ENCODE assay signal across 9 cellular contexts in the genomic region with DNA sequence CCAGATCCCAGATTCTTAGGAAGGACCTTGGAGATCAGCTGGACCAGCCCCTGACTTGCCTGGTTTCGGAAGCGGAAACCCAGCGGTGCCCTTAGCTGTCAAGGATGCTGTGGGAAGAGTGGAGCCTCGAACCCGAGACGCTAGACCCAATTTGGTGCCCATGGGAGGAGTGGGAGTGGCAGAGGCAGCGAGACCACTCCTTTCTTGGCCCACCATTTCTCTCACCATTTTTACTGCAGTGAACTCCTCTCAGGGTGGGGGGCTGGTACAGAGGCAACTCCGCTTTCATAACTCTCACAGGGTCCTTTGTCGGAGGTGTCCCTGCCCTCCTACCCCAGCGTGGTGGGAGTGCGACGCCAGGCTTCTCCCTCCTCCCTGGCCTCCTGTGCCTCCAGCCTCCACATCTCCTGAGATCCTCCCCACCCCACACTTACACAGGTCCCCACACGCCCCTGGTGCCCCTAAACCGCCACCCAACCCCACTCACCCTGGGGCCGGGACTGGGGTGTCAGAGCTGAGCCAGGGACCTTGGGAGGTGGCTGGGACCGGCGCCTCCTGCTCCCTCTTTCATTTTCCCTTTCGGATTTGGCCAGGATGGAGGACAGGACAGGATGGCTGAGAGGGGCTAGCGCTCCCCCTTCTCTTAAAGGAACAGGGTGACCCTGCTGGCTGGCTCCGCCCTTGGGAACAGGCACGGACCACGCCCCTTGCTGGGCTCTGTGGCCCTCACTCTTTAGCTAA. TPM values are rescaled to one million over a fixed set of nuclear protein-coding genes. Genes with fewer than 3 reads are reported as not detected.
DNase-seq lines count a peak whose midpoint lies in the region; ATAC-seq and TF ChIP-seq lines count a peak whose summit lies in the region.
"Had no signal": no experiment of that assay in that cellular context is flagged by ENCODE, and none has a peak within 500 bp of the region (broad histone marks: within the 10 kb centered on the region; RNA-seq: fewer than 3 reads in every experiment).

A gene with protein sequence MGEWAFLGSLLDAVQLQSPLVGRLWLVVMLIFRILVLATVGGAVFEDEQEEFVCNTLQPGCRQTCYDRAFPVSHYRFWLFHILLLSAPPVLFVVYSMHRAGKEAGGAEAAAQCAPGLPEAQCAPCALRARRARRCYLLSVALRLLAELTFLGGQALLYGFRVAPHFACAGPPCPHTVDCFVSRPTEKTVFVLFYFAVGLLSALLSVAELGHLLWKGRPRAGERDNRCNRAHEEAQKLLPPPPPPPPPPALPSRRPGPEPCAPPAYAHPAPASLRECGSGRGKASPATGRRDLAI (minus strand): TSS at position 617 of the 741 bp plus-strand sequence. CDS start 922 bp downstream, outside the sequence.

- H2AFZ ChIP-seq in hepatocyte: peak within 1 kb of the TSS; percentile 89

- peaks cover 10% of the 10 kb centered on the region for H3K27me3 ChIP-seq in hepatocyte
- peaks cover 0 to 13% (median 3%) of the 10 kb centered on the region in 3 donors for H3K27me3 ChIP-seq in skeletal muscle tissue (ENCODE audit: control insufficient read depth in 3 of 3, insufficient read depth in 3 of 3, low read length in 3 of 3)

- no peaks in the 10 kb centered on the region for H3K9me2 ChIP-seq in hepatocyte (replicated peaks; ENCODE audit: insufficient read depth)

- peaks cover 21% of the 10 kb centered on the region for H3K27me3 Mint-ChIP-seq in activated CD4-positive, alpha-beta memory T cell treated with anti-CD3 and anti-CD28 coated beads, Interleukin-2, amount 10 ng/mL, durations not matched to agents 7 days and 5 days

- H3K9me3 ChIP-seq in hepatocyte (ENCODE audit: low read depth) (no peaks in the 10 kb centered on the region), skeletal muscle tissue (ENCODE audit: control insufficient read depth in 3 of 3, low read length in 3 of 3) (no peaks in the 10 kb centered on the region)

- ATAC-seq in HG03097 (IDR thresholded peaks at IDR 0.05; ENCODE audit: low FRiP score, unreplicated experiment): no peak
- ATAC-seq in HG02884 (IDR thresholded peaks at IDR 0.05; ENCODE audit: unreplicated experiment): no peak
- no peak for ATAC-seq in GM19023 (IDR thresholded peaks at IDR 0.05; ENCODE audit: unreplicated experiment)

- DNase-seq in GM12865 (ENCODE audit: low read depth) (no peak), hepatocyte (ENCODE audit: low spot score) (no peak), islet precursor cell (no peak)
- DNase-seq in activated CD4-positive, alpha-beta memory T cell treated with anti-CD3 and anti-CD28 coated beads, Interleukin-2, amount 10 ng/mL, durations not matched to agents 7 days and 5 days: no peak

- H3K4me1 Mint-ChIP-seq in activated CD4-positive, alpha-beta memory T cell treated with anti-CD3 and anti-CD28 coated beads, Interleukin-2, amount 10 ng/mL, durations not matched to agents 7 days and 5 days: peaks cover 14% of the 10 kb centered on the region

- no peaks in the 10 kb centered on the region for H3K9me3 Mint-ChIP-seq in activated CD4-positive, alpha-beta memory T cell treated with anti-CD3 and anti-CD28 coated beads, Interleukin-2, amount 10 ng/mL, durations not matched to agents 7 days and 5 days

- H3K27ac ChIP-seq in hepatocyte (no peak within 1 kb of the TSS), skeletal muscle tissue (ENCODE audit: low read depth, low read length) (no peak within 1 kb of the TSS)

- peak within 1 kb of the TSS; percentile 55 for H3K4me3 ChIP-seq in GM12865 (ENCODE audit: low read depth, low read length)
- H3K4me3 ChIP-seq in hepatocyte: peak within 1 kb of the TSS; percentile 58
- peak within 1 kb of the TSS; percentile 59 to 71 (median 71) for H3K4me3 ChIP-seq in skeletal muscle tissue (ENCODE audit: low read length in 3 of 3)

- H3K36me3 ChIP-seq in hepatocyte (replicated peaks; ENCODE audit: insufficient read depth, low read depth): no peaks in the 10 kb centered on the region
- no peaks in the 10 kb centered on the region for H3K36me3 ChIP-seq in skeletal muscle tissue (ENCODE audit: control insufficient read depth in 3 of 3, insufficient read depth in 3 of 3, low read length in 3 of 3)

- peak within 1 kb of the TSS; percentile 71 for H3K4me3 Mint-ChIP-seq in activated CD4-positive, alpha-beta memory T cell treated with anti-CD3 and anti-CD28 coated beads, Interleukin-2, amount 10 ng/mL, durations not matched to agents 7 days and 5 days

- WGBS in hepatocyte (ENCODE audit: low lambda C conversion rate, missing lambda C conversion rate): 63% methylated on average over 22 of the region's 22 CpGs

- CTCF ChIA-PET in activated CD4-positive, alpha-beta memory T cell treated with anti-CD3 and anti-CD28 coated beads, Interleukin-2, amount 10 ng/mL, durations not matched to agents 7 days and 5 days (lab: Charles Lee): interaction anchor here (0.7 to 1.5 kb wide), 4 partner anchors 169 to 198 kb away, joined by 3 to 11 read pairs (median 5); no protein-coding TSS in a partner anchor

- peak within 1 kb of the TSS; percentile 99 for H3K4me2 ChIP-seq in hepatocyte

- peak within 1 kb of the TSS in 2 of 3 donors; percentile 51 to 70 for H3K9ac ChIP-seq in skeletal muscle tissue (ENCODE audit: low read depth in 1 of 3, low read length in 3 of 3)

- H3K79me2 ChIP-seq in hepatocyte: no peaks in the 10 kb centered on the region

- TF ChIP-seq CTCF in GM12865 (IDR thresholded peaks at IDR 0.05; ENCODE audit: insufficient read depth, low read depth, low read length, missing control alignments) (no peak), hepatocyte (IDR thresholded peaks at IDR 0.05; ENCODE audit: poor library complexity) (no peak)

- POLR2A ChIA-PET in activated CD4-positive, alpha-beta memory T cell treated with anti-CD3 and anti-CD28 coated beads, Interleukin-2, amount 10 ng/mL, durations not matched to agents 7 days and 5 days (lab: Charles Lee): interaction anchor here (1.1 to 4.3 kb wide), 4 partner anchors 12 to 196 kb away, joined by 3 to 22 read pairs (median 8); no protein-coding TSS in a partner anchor

- no peaks in the 10 kb centered on the region for H3K36me3 Mint-ChIP-seq in activated CD4-positive, alpha-beta memory T cell treated with anti-CD3 and anti-CD28 coated beads, Interleukin-2, amount 10 ng/mL, durations not matched to agents 7 days and 5 days (ENCODE audit: low read depth)

- H3K4me1 ChIP-seq in hepatocyte (ENCODE audit: insufficient read depth) (peaks cover 5% of the 10 kb centered on the region), skeletal muscle tissue (ENCODE audit: control insufficient read depth in 3 of 3, insufficient read depth in 3 of 3, low read length in 3 of 3) (peaks cover 5 to 14% (median 10%) of the 10 kb centered on the region in 3 donors)

- H3K27ac Mint-ChIP-seq in activated CD4-positive, alpha-beta memory T cell treated with anti-CD3 and anti-CD28 coated beads, Interleukin-2, amount 10 ng/mL, durations not matched to agents 7 days and 5 days: no peak within 1 kb of the TSS

- H4K20me1 ChIP-seq in hepatocyte (ENCODE audit: insufficient read depth, poor library complexity, severe bottlenecking): no peaks in the 10 kb centered on the region

RNA-seq across cellular contexts. Expression of the gene that starts here (rescaled TPM):
- not detected for total RNA-seq in activated CD4-positive, alpha-beta memory T cell treated with anti-CD3 and anti-CD28 coated beads, Interleukin-2, amount 10 ng/mL, durations not matched to agents 7 days and 5 days
- 0.47 TPM in 1 of 2 replicates, not detected in the other for total RNA-seq in hepatocyte
- polyA plus RNA-seq in hepatocyte: 3.3 and 3.8 TPM in 2 replicates
- total RNA-seq in skeletal muscle tissue: 0.52 TPM
- total RNA-seq: activated CD8-positive, alpha-beta memory T cell treated with anti-CD3 and anti-CD28 coated beads for 36 hours had no signal
